Comparison of ENCODE assay signal across 8 cellular contexts in genomic region chr10:112721080-112721698, GRCh38.
DNase-seq lines count a peak whose midpoint lies in the region; ATAC-seq and TF ChIP-seq lines count a peak whose summit lies in the region.
"Had no signal": no experiment of that assay in that cellular context is flagged by ENCODE, and none has a peak within 500 bp of the region (broad histone marks: within the 10 kb centered on the region; RNA-seq: fewer than 3 reads in every experiment).

No MANE protein-coding gene starts in this region.

- H3K27ac ChIP-seq in HEK293 (ENCODE audit: extremely low read depth, low read depth, low read length) = no peak overlapping the region
- no peak overlapping the region for H3K27ac ChIP-seq in OCI-LY7 (ENCODE audit: low read depth, low read length, poor library complexity, severe bottlenecking)

- H3K4me2 ChIP-seq in OCI-LY7 (ENCODE audit: low read length) = no peak overlapping the region

- DNase-seq in OCI-LY7 (ENCODE audit: low spot score) (no peak), MG63 (no peak)
- DNase-seq: activated B cell treated with CpG ODN at 0.5 μM for 24 hours had no signal

- H4K20me1 ChIP-seq in OCI-LY7 (ENCODE audit: insufficient read depth, low read length) = no peaks in the 10 kb centered on the region

- no peak overlapping the region for H3K27ac Mint-ChIP-seq in nephron
- H3K27ac Mint-ChIP-seq: activated B cell treated with CpG ODN at 0.5 μM for 24 hours had no signal

- H2AFZ ChIP-seq in OCI-LY7 (ENCODE audit: low read length) = no peak overlapping the region

- 0 out of 2 replicates have a peak, but pooled peaks cover 3% of the 10 kb centered on the region for H3K4me1 ChIP-seq in HEK293 (ENCODE audit: control insufficient read depth, insufficient read depth, low read length)
- H3K4me1 ChIP-seq in OCI-LY7 (ENCODE audit: insufficient read depth, low read length, poor library complexity, severe bottlenecking) = no peaks in the 10 kb centered on the region

- H3K27me3 ChIP-seq in MG63 = no peaks in the 10 kb centered on the region; the same call in 1 of the 2 replicates

- no TSS peak for BruUV-seq in OCI-LY7 (replicated peaks; lab: Mats Ljungman, UMichigan)

- H3K4me1 Mint-ChIP-seq in nephron = no peaks in the 10 kb centered on the region
- H3K4me1 Mint-ChIP-seq: activated B cell treated with CpG ODN at 0.5 μM for 24 hours had no signal

- CTCF ChIA-PET in HEK293 (lab: Yijun Ruan, JAX) (interaction anchor here (0.6 to 1.9 kb wide), 10 partner anchors 8 to 353 kb away, joined by 3 to 13 read pairs (median 3); no protein-coding TSS in a partner anchor), OCI-LY7 (lab: Charles Lee; ENCODE audit: unreplicated experiment) (no interaction called here)

- H3K27me3 Mint-ChIP-seq in nephron (ENCODE audit: low read depth) = no peaks in the 10 kb centered on the region
- H3K27me3 Mint-ChIP-seq: activated B cell treated with CpG ODN at 0.5 μM for 24 hours had no signal

- H3K9me2 ChIP-seq in OCI-LY7 (ENCODE audit: insufficient read depth, low read length) = no peaks in the 10 kb centered on the region

- no peaks in the 10 kb centered on the region for H3K79me2 ChIP-seq in OCI-LY7 (ENCODE audit: insufficient read depth, low read depth, low read length)

- ATAC-seq in esophagus mucosa (peak; percentile 48), HG03108 (IDR thresholded peaks at IDR 0.05; ENCODE audit: unreplicated experiment) (no peak)

- H3K4me3 ChIP-seq in HEK293 (ENCODE audit: low read depth, low read length) (no peak overlapping the region), OCI-LY7 (ENCODE audit: low read depth, low read length, poor library complexity, severe bottlenecking) (no peak overlapping the region), MG63 (no peak overlapping the region)

- POLR2A ChIA-PET in HEK293 (lab: Yijun Ruan, JAX) = no interaction called here
- POLR2A ChIA-PET in OCI-LY7 (lab: Charles Lee) = interaction anchor here (2.0 kb wide), 1 partner anchor 11 kb away, joined by 5 read pairs; no protein-coding TSS in a partner anchor

- H3K9me3 ChIP-seq in HEK293 (ENCODE audit: control insufficient read depth, insufficient read depth, low read depth, low read length) (no peaks in the 10 kb centered on the region), OCI-LY7 (ENCODE audit: low read length) (no peaks in the 10 kb centered on the region), MG63 (no peaks in the 10 kb centered on the region)

- no peaks in the 10 kb centered on the region for H3K36me3 ChIP-seq in HEK293 (ENCODE audit: control insufficient read depth in 2 of 2, insufficient read depth in 1 of 2, low read length in 2 of 2)
- no peaks in the 10 kb centered on the region for H3K36me3 ChIP-seq in OCI-LY7 (ENCODE audit: insufficient read depth, low read length)
- H3K36me3 ChIP-seq in MG63 = no peaks in the 10 kb centered on the region; the same call in 1 of the 2 replicates

- peaks cover 4% of the 10 kb centered on the region for H3K36me3 Mint-ChIP-seq in nephron (ENCODE audit: low read depth)

- no peak overlapping the region for H3K4me3 Mint-ChIP-seq in nephron
- H3K4me3 Mint-ChIP-seq: activated B cell treated with CpG ODN at 0.5 μM for 24 hours had no signal

- intact Hi-C loops in OCI-LY7 (cut with micrococcal nuclease; ENCODE audit: unreplicated experiment) = no loop called here

- no peaks in the 10 kb centered on the region for H3K9me3 Mint-ChIP-seq in nephron
- H3K9me3 Mint-ChIP-seq: activated B cell treated with CpG ODN at 0.5 μM for 24 hours had no signal

- TF ChIP-seq CTCF in GM12872 (IDR thresholded peaks at IDR 0.05; ENCODE audit: insufficient read depth, low read depth, low read length) = peak; percentile 61; the same call in 2 of the 3 replicates
- no peak for TF ChIP-seq CTCF in HEK293 (tag by site-specific recombination; IDR thresholded peaks at IDR 0.05)
- 0 out of 2 replicates have a peak, but pooled peaks have one; percentile 20 for TF ChIP-seq CTCF in OCI-LY7 (conservative IDR thresholded peaks at IDR 0.05; ENCODE audit: low read length)
- TF ChIP-seq CTCF in nephron (IDR thresholded peaks at IDR 0.05; ENCODE audit: unreplicated experiment in 3 of 3) = peak; percentile 52 to 64 (median 63)

TF ChIP-seq in HEK293, 187 proteins besides CTCF, POLR2A, EP300 and RAD21:
- TF ChIP-seq PRDM2 (tag by site-specific recombination; IDR thresholded peaks at IDR 0.05; ENCODE audit: borderline replicate concordance) = no peak
- TF ChIP-seq ZNF654 (tag by site-specific recombination; IDR thresholded peaks at IDR 0.05; ENCODE audit: low read depth) = peak; percentile 7; the same call in 1 of the 2 replicates
- no peak for TF ChIP-seq GLIS2 (tag by site-specific recombination; IDR thresholded peaks at IDR 0.05)
- TF ChIP-seq REPIN1 (tag by site-specific recombination; IDR thresholded peaks at IDR 0.05; ENCODE audit: low read depth) = no peak
